1 cellular context compared by ENCODE assay signal in genomic region chr21:33157303-33157702, GRCh38.
TF ChIP-seq lines count a peak whose summit lies in the region.

No MANE protein-coding gene starts in this region.

TF ChIP-seq in HEK293, 187 proteins besides CTCF, POLR2A, EP300 and RAD21 (continued from another document):
- no peak for TF ChIP-seq PRDM2 (tag by site-specific recombination; IDR thresholded peaks at IDR 0.05; ENCODE audit: borderline replicate concordance)
- no peak for TF ChIP-seq ZNF19 (tag by site-specific recombination; IDR thresholded peaks at IDR 0.05; ENCODE audit: low read depth)
- no peak for TF ChIP-seq BCL6B (tag by site-specific recombination; IDR thresholded peaks at IDR 0.05)
- no peak for TF ChIP-seq ZNF677 (tag by site-specific recombination; IDR thresholded peaks at IDR 0.05)
- TF ChIP-seq ZNF398 (tag by site-specific recombination; IDR thresholded peaks at IDR 0.05) = peak; percentile 54
- no peak for TF ChIP-seq SALL2 (tag by site-specific recombination; IDR thresholded peaks at IDR 0.05; ENCODE audit: borderline replicate concordance)
- no peak for TF ChIP-seq ZNF112 (tag by site-specific recombination; IDR thresholded peaks at IDR 0.05)
- no peak for TF ChIP-seq AEBP2 (tag by site-specific recombination; IDR thresholded peaks at IDR 0.05; ENCODE audit: borderline replicate concordance)
- TF ChIP-seq REST (tag by site-specific recombination; IDR thresholded peaks at IDR 0.05) = peak; percentile 99
- no peak for TF ChIP-seq ZNF175 (tag by site-specific recombination; IDR thresholded peaks at IDR 0.05)
- TF ChIP-seq ZFP41 (tag by site-specific recombination; IDR thresholded peaks at IDR 0.05; ENCODE audit: borderline replicate concordance) = no peak
- no peak for TF ChIP-seq PRDM4 (tag by site-specific recombination; IDR thresholded peaks at IDR 0.05)
- no peak for TF ChIP-seq RBAK (tag by site-specific recombination; IDR thresholded peaks at IDR 0.05)
- TF ChIP-seq TSHZ1 (tag by site-specific recombination; IDR thresholded peaks at IDR 0.05; ENCODE audit: borderline replicate concordance) = no peak
